8 cellular contexts compared by ENCODE assay signal in the genomic region with DNA sequence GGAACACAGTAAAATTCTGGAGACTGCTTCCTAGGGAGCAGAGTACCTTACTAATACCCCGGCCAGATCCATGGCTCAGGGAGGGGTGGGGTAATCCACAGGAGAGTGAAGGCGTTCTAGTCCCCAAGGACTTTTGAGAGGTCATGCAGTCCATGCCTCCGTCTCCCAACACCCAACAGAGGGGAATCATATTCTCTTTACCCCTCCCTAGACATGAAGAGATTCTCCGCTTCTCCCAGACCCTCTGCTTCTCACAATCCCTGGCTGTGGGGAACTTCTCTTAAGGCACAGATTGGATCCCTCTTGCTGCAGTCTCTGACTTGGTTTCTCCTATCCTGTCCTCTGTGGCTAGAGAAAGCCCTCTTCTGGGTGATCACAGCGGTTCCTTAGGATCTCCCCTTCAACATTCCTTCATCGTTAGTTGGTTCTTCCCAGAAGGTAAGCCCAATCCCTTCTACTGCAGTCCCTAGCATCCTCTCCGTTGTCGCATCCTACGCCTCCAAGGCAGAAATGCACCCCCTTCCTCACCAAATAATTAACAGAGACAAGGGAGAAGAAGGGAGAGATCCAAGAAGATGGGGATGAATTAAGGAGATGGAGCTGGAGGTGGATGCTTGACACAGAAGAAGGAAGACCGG. TPM values are rescaled to one million over a fixed set of nuclear protein-coding genes. Genes with fewer than 3 reads are reported as not detected.
DNase-seq lines count a peak whose midpoint lies in the region; ATAC-seq, FAIRE-seq and TF ChIP-seq lines count a peak whose summit lies in the region.

No MANE protein-coding gene starts in this region.

- no peaks in the 10 kb centered on the region for H3K9me3 Mint-ChIP-seq in T-helper 1 cell treated with Interleukin-12 subunit alpha and Interleukin-12 subunit beta and Interleukin-4 antibody, amounts not matched to agents 30 μg/mL and 1 μg/mL, for 36 hours
- no peaks in the 10 kb centered on the region for H3K9me3 Mint-ChIP-seq in activated T-helper 17 cell treated with anti-CD3 and anti-CD28 coated beads, Interleukin-2, amount 50 U/mL, for 72 hours

- no peak for ATAC-seq in activated T-helper 17 cell treated with anti-CD3 and anti-CD28 coated beads, Interleukin-2, amount 50 U/mL, for 72 hours (replicated peaks)
- no peak for ATAC-seq in HG03439 (IDR thresholded peaks at IDR 0.05; ENCODE audit: unreplicated experiment)

- peak overlapping the region; percentile 82 for H2AFZ ChIP-seq in keratinocyte (ENCODE audit: control insufficient read depth, low read length)

- H3K79me2 ChIP-seq in keratinocyte (ENCODE audit: control insufficient read depth, insufficient read depth, low read length) = peaks cover 5% of the 10 kb centered on the region

- H3K27me3 ChIP-seq in keratinocyte (ENCODE audit: control insufficient read depth, extremely low read depth, insufficient read depth, low read length) (no peaks in the 10 kb centered on the region), subcutaneous abdominal adipose tissue (ENCODE audit: control insufficient read depth in 5 of 5, insufficient read depth in 4 of 5, low read length in 5 of 5) (no peaks in the 10 kb centered on the region)

- no peak overlapping the region for H3K27ac ChIP-seq in keratinocyte (ENCODE audit: control insufficient read depth, insufficient read depth, low read length)
- no peak overlapping the region for H3K27ac ChIP-seq in subcutaneous abdominal adipose tissue (ENCODE audit: low read depth, low read length)

- peak overlapping the region; percentile 99 for H3K4me2 ChIP-seq in keratinocyte (ENCODE audit: control insufficient read depth, extremely low read depth, insufficient read depth, low read depth, low read length)

- no peak for FAIRE-seq in keratinocyte (lab: Jason Lieb, UNC)

- H3K4me3 ChIP-seq in keratinocyte (ENCODE audit: control insufficient read depth in 2 of 3, extremely low read depth in 1 of 3, insufficient read depth in 2 of 3, low read depth in 1 of 3, low read length in 3 of 3) (peak overlapping the region; percentile 43 to 83 (median 64)), subcutaneous abdominal adipose tissue (ENCODE audit: low read depth in 1 of 5, low read length in 5 of 5) (peak overlapping the region; percentile 61 to 79 (median 69))

- no peaks in the 10 kb centered on the region for H3K9me3 ChIP-seq in keratinocyte (ENCODE audit: control insufficient read depth, low read depth, low read length)
- no peaks in the 10 kb centered on the region for H3K9me3 ChIP-seq in subcutaneous abdominal adipose tissue (ENCODE audit: control insufficient read depth in 5 of 5, low read length in 5 of 5)

- H3K36me3 ChIP-seq in keratinocyte (ENCODE audit: control insufficient read depth in 2 of 2, extremely low read depth in 1 of 2, insufficient read depth in 2 of 2, low read length in 2 of 2) (no peaks in the 10 kb centered on the region), subcutaneous abdominal adipose tissue (ENCODE audit: control insufficient read depth in 5 of 5, insufficient read depth in 5 of 5, low read length in 5 of 5) (no peaks in the 10 kb centered on the region)

- H3K9me1 ChIP-seq in keratinocyte (ENCODE audit: control insufficient read depth, extremely low read depth, insufficient read depth, low read length) = no peaks in the 10 kb centered on the region

- H3K4me1 ChIP-seq in keratinocyte (ENCODE audit: control insufficient read depth, extremely low read depth, insufficient read depth, low read length) = peaks cover 17% of the 10 kb centered on the region
- H3K4me1 ChIP-seq in subcutaneous abdominal adipose tissue (ENCODE audit: control insufficient read depth in 5 of 5, insufficient read depth in 5 of 5, low read length in 5 of 5) = peaks cover 5 to 51% (median 35%) of the 10 kb centered on the region in 5 donors

- TF ChIP-seq CTCF in keratinocyte (optimal IDR thresholded peaks at IDR 0.05 in 1 of 3, IDR thresholded peaks at IDR 0.05 in 1 of 3, conservative IDR thresholded peaks at IDR 0.05 in 1 of 3; ENCODE audit: extremely low read depth in 1 of 3, insufficient read depth in 2 of 3, low read length in 3 of 3) = no peak

- no peak for DNase-seq in T-helper 1 cell
- DNase-seq in keratinocyte (ENCODE audit: low read depth, low spot score) = no peak
- DNase-seq in NCI-H187 (lab: John Stamatoyannopoulos, UW) = no peak
- no peak for DNase-seq in stimulated activated CD4-positive, alpha-beta T cell treated with anti-CD3 and anti-CD28 coated beads, Interleukin-2, amount 100 ng/mL, for 24 hours

- peaks cover 52% of the 10 kb centered on the region for H3K4me1 Mint-ChIP-seq in T-helper 1 cell treated with Interleukin-12 subunit alpha and Interleukin-12 subunit beta and Interleukin-4 antibody, amounts not matched to agents 30 μg/mL and 1 μg/mL, for 36 hours (ENCODE audit: low read depth)
- peaks cover 32% of the 10 kb centered on the region for H3K4me1 Mint-ChIP-seq in activated T-helper 17 cell treated with anti-CD3 and anti-CD28 coated beads, Interleukin-2, amount 50 U/mL, for 72 hours

- H3K36me3 Mint-ChIP-seq in T-helper 1 cell treated with Interleukin-12 subunit alpha and Interleukin-12 subunit beta and Interleukin-4 antibody, amounts not matched to agents 30 μg/mL and 1 μg/mL, for 36 hours (ENCODE audit: low read depth) = no peaks in the 10 kb centered on the region
- H3K36me3 Mint-ChIP-seq in activated T-helper 17 cell treated with anti-CD3 and anti-CD28 coated beads, Interleukin-2, amount 50 U/mL, for 72 hours (ENCODE audit: low read depth) = no peaks in the 10 kb centered on the region

- H4K20me1 ChIP-seq in keratinocyte (ENCODE audit: control insufficient read depth, extremely low read depth, insufficient read depth, low read length) = no peaks in the 10 kb centered on the region

- H3K27me3 Mint-ChIP-seq in T-helper 1 cell treated with Interleukin-12 subunit alpha and Interleukin-12 subunit beta and Interleukin-4 antibody, amounts not matched to agents 30 μg/mL and 1 μg/mL, for 36 hours (ENCODE audit: low read depth) = no peaks in the 10 kb centered on the region
- H3K27me3 Mint-ChIP-seq in activated T-helper 17 cell treated with anti-CD3 and anti-CD28 coated beads, Interleukin-2, amount 50 U/mL, for 72 hours = no peaks in the 10 kb centered on the region

- H3K27ac Mint-ChIP-seq in T-helper 1 cell treated with Interleukin-12 subunit alpha and Interleukin-12 subunit beta and Interleukin-4 antibody, amounts not matched to agents 30 μg/mL and 1 μg/mL, for 36 hours = peak overlapping the region; percentile 69
- H3K27ac Mint-ChIP-seq in activated T-helper 17 cell treated with anti-CD3 and anti-CD28 coated beads, Interleukin-2, amount 50 U/mL, for 72 hours = peak overlapping the region; percentile 78

- dilution Hi-C loops in keratinocyte (cut with MboI; ENCODE audit: extremely low pct_ligation_motif_present, low sequenced_read_pairs) = no loop called here

- H3K9ac ChIP-seq in keratinocyte (ENCODE audit: control insufficient read depth, extremely low read depth, insufficient read depth, low read length) = peak overlapping the region; percentile 51
- peak overlapping the region; percentile 52 to 76 (median 66) for H3K9ac ChIP-seq in subcutaneous abdominal adipose tissue (ENCODE audit: low read length in 5 of 5)

- H3K4me3 Mint-ChIP-seq in T-helper 1 cell treated with Interleukin-12 subunit alpha and Interleukin-12 subunit beta and Interleukin-4 antibody, amounts not matched to agents 30 μg/mL and 1 μg/mL, for 36 hours = peak overlapping the region; percentile 84
- H3K4me3 Mint-ChIP-seq in activated T-helper 17 cell treated with anti-CD3 and anti-CD28 coated beads, Interleukin-2, amount 50 U/mL, for 72 hours = peak overlapping the region; percentile 93

RNA-seq across cellular contexts. Expression of a gene that starts 0.6 kb away (rescaled TPM):
- total RNA-seq in activated T-helper 17 cell treated with anti-CD3 and anti-CD28 coated beads, Interleukin-2, amount 50 U/mL, for 72 hours = 10 to 100 TPM in 1 of 2 donors, 1 to 10 TPM in 1; 7.3 to 21.1 TPM
- polyA plus RNA-seq in keratinocyte = 4.7 to 6.5 TPM (median 5.0 TPM) in 3 replicates
- 2.1 TPM for polyA plus RNA-seq in keratinocyte (2011; ENCODE audit: low read depth)
- polyA plus RNA-seq in keratinocyte (2011; cell fraction: cytosol; rRNA removed) = 1.8 and 3.5 TPM in 2 replicates
- polyA plus RNA-seq in keratinocyte (2011; cell fraction: nucleus; rRNA removed) = 11.3 and 13.5 TPM in 2 replicates
- polyA plus RNA-seq in keratinocyte (2012; ENCODE audit: low replicate concordance) = 5.5 and 6.2 TPM in 2 replicates
- 4.1 to 4.4 TPM (median 4.3 TPM) in 3 replicates for polyA minus RNA-seq in keratinocyte
- polyA minus RNA-seq in keratinocyte (2011; cell fraction: cytosol; rRNA and poly(A)+ RNA removed) = 7.7 TPM
- polyA minus RNA-seq in keratinocyte (2011; cell fraction: nucleus; rRNA and poly(A)+ RNA removed) = 9.9 and 10.3 TPM in 2 replicates

RNA-seq across cellular contexts. Expression of a gene that starts 4.3 kb away (rescaled TPM):
- 10 to 100 TPM; 31.7 to 42.0 TPM for total RNA-seq in activated T-helper 17 cell treated with anti-CD3 and anti-CD28 coated beads, Interleukin-2, amount 50 U/mL, for 72 hours
- 79.0 to 91.9 TPM (median 90.6 TPM) in 3 replicates for polyA plus RNA-seq in keratinocyte
- 35.9 TPM for polyA plus RNA-seq in keratinocyte (2011; ENCODE audit: low read depth)
- 54.8 and 62.6 TPM in 2 replicates for polyA plus RNA-seq in keratinocyte (2011; cell fraction: cytosol; rRNA removed)
- polyA plus RNA-seq in keratinocyte (2011; cell fraction: nucleus; rRNA removed) = 96.5 and 108 TPM in 2 replicates
- polyA plus RNA-seq in keratinocyte (2012; ENCODE audit: low replicate concordance) = 45.3 and 70.1 TPM in 2 replicates
- polyA minus RNA-seq in keratinocyte = 178 to 350 TPM (median 181 TPM) in 3 replicates
- 115 TPM for polyA minus RNA-seq in keratinocyte (2011; cell fraction: cytosol; rRNA and poly(A)+ RNA removed)
- 63.4 and 83.8 TPM in 2 replicates for polyA minus RNA-seq in keratinocyte (2011; cell fraction: nucleus; rRNA and poly(A)+ RNA removed)

RNA-seq across cellular contexts. Expression of a gene that starts 46.6 kb away (rescaled TPM):
- 10 to 100 TPM; 20.8 to 25.3 TPM for total RNA-seq in activated T-helper 17 cell treated with anti-CD3 and anti-CD28 coated beads, Interleukin-2, amount 50 U/mL, for 72 hours
- 9.6 to 15.2 TPM (median 13.3 TPM) in 3 replicates for polyA plus RNA-seq in keratinocyte
- polyA plus RNA-seq in keratinocyte (2011; ENCODE audit: low read depth) = 28.7 TPM
- polyA plus RNA-seq in keratinocyte (2011; cell fraction: cytosol; rRNA removed) = 13.3 and 17.6 TPM in 2 replicates
- polyA plus RNA-seq in keratinocyte (2011; cell fraction: nucleus; rRNA removed) = 38.8 and 41.7 TPM in 2 replicates
- 11.3 and 22.5 TPM in 2 replicates for polyA plus RNA-seq in keratinocyte (2012; ENCODE audit: low replicate concordance)
- polyA minus RNA-seq in keratinocyte = 16.0 to 25.0 TPM (median 23.5 TPM) in 3 replicates
- 11.5 TPM for polyA minus RNA-seq in keratinocyte (2011; cell fraction: cytosol; rRNA and poly(A)+ RNA removed)
- polyA minus RNA-seq in keratinocyte (2011; cell fraction: nucleus; rRNA and poly(A)+ RNA removed) = 19.6 and 38.3 TPM in 2 replicates
